In the genomic region with DNA sequence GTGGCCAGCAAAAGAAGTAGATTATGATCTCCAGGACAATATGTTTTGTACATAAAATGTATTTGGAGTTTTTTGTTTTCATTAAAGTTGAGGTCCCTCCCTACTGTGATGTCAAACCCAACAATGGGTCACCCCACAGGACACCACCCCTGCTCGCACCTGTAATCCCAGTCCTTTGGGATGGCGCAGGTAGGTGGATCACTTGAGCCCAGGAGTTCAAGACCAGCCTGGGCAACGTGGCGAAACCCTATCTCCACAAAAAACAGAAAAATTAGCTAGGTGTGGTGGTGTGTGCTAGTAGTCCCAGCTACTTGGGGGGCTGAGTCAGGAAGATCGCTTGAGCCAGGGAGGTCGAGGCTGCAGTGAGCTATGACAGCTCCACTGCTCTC, we compare ENCODE assay signal across 14 cellular contexts. TPM values are rescaled to one million over a fixed set of nuclear protein-coding genes. Genes with fewer than 3 reads are reported as not detected.
A peak's percentile ranks its signal among the peaks of the same experiment; 100 is the strongest.
DNase-seq lines count a peak whose midpoint lies in the region; TF ChIP-seq lines count a peak whose summit lies in the region.
"Had no signal": no experiment of that assay in that cellular context is flagged by ENCODE, and none has a peak within 500 bp of the region (broad histone marks: within the 10 kb centered on the region; RNA-seq: fewer than 3 reads in every experiment).

No MANE protein-coding gene starts in this region.

- peak overlapping the region; percentile 37 for H3K27ac ChIP-seq in BLaER1
- H3K27ac ChIP-seq in GM23248, result peak overlapping the region; percentile 90
- H3K27ac ChIP-seq: ovary had no signal

- TF ChIP-seq CTCF in neural crest cell (conservative IDR thresholded peaks at IDR 0.05), result no peak

- H3K4me3 Mint-ChIP-seq in activated naive CD8-positive, alpha-beta T cell treated with anti-CD3 and anti-CD28 coated beads for 36 hours, result peak overlapping the region; percentile 43
- H3K4me3 Mint-ChIP-seq in neural crest cell, result no peak overlapping the region

- H3K27me3 ChIP-seq in BLaER1 (no peaks in the 10 kb centered on the region), GM23248 (replicated peaks; ENCODE audit: insufficient read depth) (no peaks in the 10 kb centered on the region)
- H3K27me3 ChIP-seq: BE2C, brain microvascular endothelial cell, ovary had no signal

- H3K4me1 ChIP-seq in BLaER1 (peaks cover 74% of the 10 kb centered on the region), GM23248 (ENCODE audit: insufficient read depth) (peaks cover 45% of the 10 kb centered on the region)
- H3K4me1 ChIP-seq: BE2C had no signal

- H3K36me3 ChIP-seq in BLaER1 (peaks cover 47% of the 10 kb centered on the region), GM23248 (ENCODE audit: low read depth) (0 out of 2 replicates have a peak, but pooled peaks cover 4% of the 10 kb centered on the region)
- H3K36me3 ChIP-seq: BE2C, ovary had no signal

- no peak overlapping the region for H2AFZ ChIP-seq in GM23248

- H3F3A ChIP-seq in GM23248 (ENCODE audit: insufficient read depth), result peaks cover 55% of the 10 kb centered on the region

- DNase-seq in GM23248 (no peak), neural crest cell (ENCODE audit: low read depth, low spot score) (no peak), superior temporal gyrus (ENCODE audit: extremely low spot score) (no peak), hypothalamus (lab: John Stamatoyannopoulos, UW) (no peak), DMS153 (lab: John Stamatoyannopoulos, UW) (no peak)
- no peak for DNase-seq in activated naive CD8-positive, alpha-beta T cell treated with anti-CD3 and anti-CD28 coated beads for 36 hours
- DNase-seq: BE2C, brain microvascular endothelial cell, DMS79 treated with DMSO at 0.1 percent for 48 hours, NCI-H1092, ovary had no signal

- H3K27ac Mint-ChIP-seq in activated naive CD8-positive, alpha-beta T cell treated with anti-CD3 and anti-CD28 coated beads for 36 hours, result peak overlapping the region; percentile 93
- H3K27ac Mint-ChIP-seq in neural crest cell (ENCODE audit: unreplicated experiment), result peak overlapping the region; percentile 57

- H3K9me2 ChIP-seq in GM23248 (ENCODE audit: insufficient read depth), result no peaks in the 10 kb centered on the region

- H3K4me1 Mint-ChIP-seq in activated naive CD8-positive, alpha-beta T cell treated with anti-CD3 and anti-CD28 coated beads for 36 hours, result peaks cover 80% of the 10 kb centered on the region
- peaks cover 25% of the 10 kb centered on the region for H3K4me1 Mint-ChIP-seq in neural crest cell

- H3K36me3 Mint-ChIP-seq in activated naive CD8-positive, alpha-beta T cell treated with anti-CD3 and anti-CD28 coated beads for 36 hours, result peaks cover 59% of the 10 kb centered on the region
- H3K36me3 Mint-ChIP-seq in neural crest cell (ENCODE audit: low read depth), result peaks cover 35% of the 10 kb centered on the region

- peaks cover 13% of the 10 kb centered on the region for H3K9me3 Mint-ChIP-seq in activated naive CD8-positive, alpha-beta T cell treated with anti-CD3 and anti-CD28 coated beads for 36 hours
- no peaks in the 10 kb centered on the region for H3K9me3 Mint-ChIP-seq in neural crest cell

- H3K9me3 ChIP-seq in BLaER1 (peaks cover 19% of the 10 kb centered on the region), GM23248 (ENCODE audit: low read depth) (no peaks in the 10 kb centered on the region)
- H3K9me3 ChIP-seq: BE2C, ovary had no signal

- H3K9ac ChIP-seq in BLaER1, result peak overlapping the region; percentile 64; the same call in 1 of the 2 replicates
- no peak overlapping the region for H3K9ac ChIP-seq in GM23248
- H3K9ac ChIP-seq: KMS-11 had no signal

- H3K4me2 ChIP-seq in BLaER1 (peak overlapping the region; percentile 86), GM23248 (ENCODE audit: unreplicated experiment) (no peak overlapping the region)

- H3K4me3 ChIP-seq in BLaER1, result 0 out of 2 replicates have a peak overlapping the region, but pooled peaks have one; percentile 27
- H3K4me3 ChIP-seq in GM23248, result no peak overlapping the region
- H3K4me3 ChIP-seq: ovary had no signal

- WGBS in GM23248 (ENCODE audit: low coverage in 1 of 2, low lambda C conversion rate in 2 of 2, missing lambda C conversion rate in 2 of 2), 2 experiments, result 84 to 88% methylated on average over 6 of the region's 6 CpGs

- H4K20me1 ChIP-seq in BLaER1 (peaks cover 69% of the 10 kb centered on the region), GM23248 (ENCODE audit: insufficient read depth) (no peaks in the 10 kb centered on the region; the same call in 1 of the 2 replicates)

- H3K79me2 ChIP-seq in GM23248 (ENCODE audit: insufficient read depth), result peaks cover 82% of the 10 kb centered on the region

- no peaks in the 10 kb centered on the region for H3K27me3 Mint-ChIP-seq in activated naive CD8-positive, alpha-beta T cell treated with anti-CD3 and anti-CD28 coated beads for 36 hours
- H3K27me3 Mint-ChIP-seq in neural crest cell (ENCODE audit: low read depth), result no peaks in the 10 kb centered on the region

- in situ Hi-C loops in GM23248 (cut with MboI), result no loop called here

RNA-seq across cellular contexts. Expression of gene ZBTB17, which starts 9.0 kb away (rescaled TPM):
- total RNA-seq in GM23248 (2014; rRNA removed; shearing (Covaris generic)), result 33.2 and 50.7 TPM in 2 replicates
- polyA plus RNA-seq in GM23248 (2016; fragmentation: Nextera tagmentation; extraction: Ambion mirVana), result 20.5 and 25.1 TPM in 2 replicates
- total RNA-seq in activated naive CD8-positive, alpha-beta T cell treated with anti-CD3 and anti-CD28 coated beads for 36 hours, result 10 to 100 TPM; 52.3 to 56.1 TPM
- 46.1 and 51.5 TPM in 2 replicates for total RNA-seq in neural crest cell

RNA-seq across cellular contexts. Expression of gene SRARP, which starts 37.1 kb away (rescaled TPM):
- total RNA-seq in GM23248 (2014; rRNA removed; shearing (Covaris generic)), result not detected in 2 replicates
- not detected in 2 replicates for polyA plus RNA-seq in GM23248 (2016; fragmentation: Nextera tagmentation; extraction: Ambion mirVana)
- total RNA-seq in activated naive CD8-positive, alpha-beta T cell treated with anti-CD3 and anti-CD28 coated beads for 36 hours, result not detected
- total RNA-seq in neural crest cell, result not detected in 2 replicates
- total RNA-seq: mucosa of gallbladder, ovary had no signal
- polyA plus RNA-seq: ovary had no signal

RNA-seq across cellular contexts. Expression of gene HSPB7, which starts 50.9 kb away (rescaled TPM):
- total RNA-seq in GM23248 (2014; rRNA removed; shearing (Covaris generic)), result 22.9 and 35.7 TPM in 2 replicates
- 111 and 113 TPM in 2 replicates for polyA plus RNA-seq in GM23248 (2016; fragmentation: Nextera tagmentation; extraction: Ambion mirVana)
- total RNA-seq in activated naive CD8-positive, alpha-beta T cell treated with anti-CD3 and anti-CD28 coated beads for 36 hours, result not detected
- not detected in 2 replicates for total RNA-seq in neural crest cell

RNA-seq across cellular contexts. Expression of gene CLCNKA, which starts 54.9 kb away (rescaled TPM):
- not detected in 2 replicates for total RNA-seq in GM23248 (2014; rRNA removed; shearing (Covaris generic))
- polyA plus RNA-seq in GM23248 (2016; fragmentation: Nextera tagmentation; extraction: Ambion mirVana), result not detected in 2 replicates
- not detected for total RNA-seq in activated naive CD8-positive, alpha-beta T cell treated with anti-CD3 and anti-CD28 coated beads for 36 hours
- total RNA-seq in neural crest cell, result not detected in 2 replicates

Comparison
In these comparisons a context has a peak if more than half of its experiments do, and no peak if none do; other contexts are left out.
1. RNA of gene HSPB7, which starts 50.9 kb away (total RNA-seq): 22.9 to 35.7 TPM in GM23248; not detected in activated naive CD8-positive, alpha-beta T cell treated with anti-CD3 and anti-CD28 coated beads for 36 hours and not detected in neural crest cell; every median in the first group is over 10 times any median in the second.